In the genomic region with DNA sequence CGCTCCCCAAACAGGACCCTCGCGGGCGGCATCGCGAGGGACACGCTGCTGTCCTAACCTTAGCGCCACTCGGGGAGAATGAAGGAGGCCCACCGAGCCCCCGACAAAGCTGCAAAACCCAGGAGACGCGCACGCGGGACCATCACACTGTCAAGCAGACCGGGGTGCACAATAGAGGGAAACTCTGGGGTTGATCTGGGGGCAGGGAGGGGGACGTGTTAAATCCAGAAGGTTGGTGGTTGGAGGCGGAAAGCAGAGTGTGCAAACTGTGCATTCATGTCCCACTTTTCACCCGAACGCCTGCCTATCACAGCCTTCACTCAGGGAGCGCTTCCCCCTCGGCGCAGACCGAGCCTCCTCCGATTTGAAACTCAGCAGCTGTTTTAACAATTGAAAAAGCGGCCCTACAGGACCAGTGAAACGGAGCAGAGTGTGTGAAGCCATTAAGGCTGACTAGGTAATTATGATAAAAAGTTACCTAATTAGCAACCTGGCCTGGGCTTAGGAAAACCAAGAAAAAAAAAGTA, we compare ENCODE assay signal across 8 cellular contexts. TPM values are rescaled to one million over a fixed set of nuclear protein-coding genes. Genes with fewer than 3 reads are reported as not detected.
A peak's percentile ranks its signal among the peaks of the same experiment; 100 is the strongest.
DNase-seq lines count a peak whose midpoint lies in the region; ATAC-seq and TF ChIP-seq lines count a peak whose summit lies in the region.

No MANE protein-coding gene starts in this region.

- no peaks in the 10 kb centered on the region for H3K79me2 ChIP-seq in mesendoderm (ENCODE audit: control insufficient read depth, insufficient read depth, low read length)
- no peaks in the 10 kb centered on the region for H3K79me2 ChIP-seq in OCI-LY7 (ENCODE audit: insufficient read depth, low read depth, low read length)

- peaks cover 0 to 21% (median 0%) of the 10 kb centered on the region in 11 experiments; a peak in 4 of 22 replicates for H4K20me1 ChIP-seq in BLaER1 treated with 17β-estradiol and CSF1 and Interleukin-3, amounts not matched to agents 10 nM and 100 nM
- H4K20me1 ChIP-seq in OCI-LY7 (ENCODE audit: insufficient read depth, low read length), result no peaks in the 10 kb centered on the region

- no peak overlapping the region for H2BK15ac ChIP-seq in mesendoderm (replicated peaks; ENCODE audit: low read depth)

- H3K4me1 ChIP-seq in BLaER1 treated with 17β-estradiol and CSF1 and Interleukin-3, amounts not matched to agents 10 nM and 100 nM, result peaks cover 0 to 16% (median 10%) of the 10 kb centered on the region in 10 experiments; a peak in 16 of 20 replicates
- H3K4me1 ChIP-seq in colonic mucosa (peaks cover 4% of the 10 kb centered on the region), mesendoderm (ENCODE audit: control insufficient read depth, low read depth, low read length) (peaks cover 4% of the 10 kb centered on the region), upper lobe of left lung (peaks cover 3 to 18% (median 10%) of the 10 kb centered on the region in 4 donors), OCI-LY7 (ENCODE audit: insufficient read depth, low read length, poor library complexity, severe bottlenecking) (no peaks in the 10 kb centered on the region)

- TF ChIP-seq EP300 in upper lobe of left lung (IDR thresholded peaks at IDR 0.05), result no peak

- TF ChIP-seq CTCF in colonic mucosa (IDR thresholded peaks at IDR 0.05) (no peak), upper lobe of left lung (IDR thresholded peaks at IDR 0.05) (no peak), OCI-LY7 (conservative IDR thresholded peaks at IDR 0.05; ENCODE audit: low read length) (no peak)

- H2BK5ac ChIP-seq in mesendoderm (ENCODE audit: low read length), result no peak overlapping the region

- peak overlapping the region; percentile 69 to 99 (median 95); a peak in 21 of 22 replicates for H3K4me2 ChIP-seq in BLaER1 treated with 17β-estradiol and CSF1 and Interleukin-3, amounts not matched to agents 10 nM and 100 nM
- H3K4me2 ChIP-seq in mesendoderm (ENCODE audit: low read length) (peak overlapping the region; percentile 72), OCI-LY7 (ENCODE audit: low read length) (no peak overlapping the region)

- H4K5ac ChIP-seq in mesendoderm (ENCODE audit: low read length), result no peak overlapping the region

- TF ChIP-seq POLR2A in upper lobe of left lung (IDR thresholded peaks at IDR 0.05), result peak in 1 of 4 donors; percentile 30

- no peak overlapping the region for H3K9ac ChIP-seq in BLaER1 treated with 17β-estradiol and CSF1 and Interleukin-3, amounts not matched to agents 10 nM and 100 nM
- H3K9ac ChIP-seq in colonic mucosa (ENCODE audit: low read depth in 2 of 2, low read length in 2 of 2) (peak overlapping the region; percentile 70 to 75), mesendoderm (ENCODE audit: low read length) (peak overlapping the region; percentile 62)

- H3K4ac ChIP-seq in mesendoderm (ENCODE audit: low read depth, low read length), result no peak overlapping the region

- H2AFZ ChIP-seq in OCI-LY7 (ENCODE audit: low read length), result no peak overlapping the region

- CTCF ChIA-PET in OCI-LY7 (lab: Charles Lee; ENCODE audit: unreplicated experiment), result no interaction called here

- H3K27ac Mint-ChIP-seq in IgD-negative memory B cell, result no peak overlapping the region

- H3K36me3 Mint-ChIP-seq in IgD-negative memory B cell, result no peaks in the 10 kb centered on the region

- H2BK120ac ChIP-seq in mesendoderm (ENCODE audit: low read depth, low read length), result no peak overlapping the region

- H3K79me1 ChIP-seq in mesendoderm (ENCODE audit: low read length), result no peaks in the 10 kb centered on the region

- peaks cover 56% of the 10 kb centered on the region for H3K27me3 Mint-ChIP-seq in IgD-negative memory B cell

- H3K4me3 Mint-ChIP-seq in IgD-negative memory B cell, result peak overlapping the region in 3 of 4 donors; percentile 66 to 84 (median 67)

- ATAC-seq in upper lobe of left lung (ENCODE audit: low FRiP score in 2 of 2), result peak; percentile 13 to 52
- no peak for ATAC-seq in HG02642 (IDR thresholded peaks at IDR 0.05; ENCODE audit: poor library complexity, unreplicated experiment)

- H3K4me3 ChIP-seq in BLaER1 treated with 17β-estradiol and CSF1 and Interleukin-3, amounts not matched to agents 10 nM and 100 nM, result peak overlapping the region; percentile 59 to 75 (median 66); a peak in 15 of 20 replicates
- H3K4me3 ChIP-seq in colonic mucosa (peak overlapping the region; percentile 60), mesendoderm (ENCODE audit: low read length) (peak overlapping the region; percentile 41), upper lobe of left lung (peak overlapping the region; percentile 64 to 76 (median 70)), OCI-LY7 (ENCODE audit: low read depth, low read length, poor library complexity, severe bottlenecking) (no peak overlapping the region)

- DNase-seq in colonic mucosa (peak; percentile 49), mesendoderm (peak; percentile 63), upper lobe of left lung (peak in 1 of 2 donors; percentile 49), OCI-LY7 (ENCODE audit: low spot score) (no peak), AG08396 (ENCODE audit: low spot score) (no peak)

- H3K23ac ChIP-seq in mesendoderm (ENCODE audit: low read length), result no peak overlapping the region

- peaks cover 0 to 7% (median 2%) of the 10 kb centered on the region in 3 donors for H3K4me1 Mint-ChIP-seq in IgD-negative memory B cell

- H3K18ac ChIP-seq in mesendoderm (ENCODE audit: low read length), result no peak overlapping the region

- intact Hi-C loops in colonic mucosa (cut with DNase I), result loop anchor here (5.0 kb wide), 1 partner anchor 146 kb away; no protein-coding TSS in a partner anchor
- intact Hi-C loops in OCI-LY7 (cut with micrococcal nuclease; ENCODE audit: unreplicated experiment), result no loop called here

- no peak overlapping the region for H3K27ac ChIP-seq in BLaER1 treated with 17β-estradiol and CSF1 and Interleukin-3, amounts not matched to agents 10 nM and 100 nM
- H3K27ac ChIP-seq in colonic mucosa, result peak overlapping the region; percentile 69
- no peak overlapping the region for H3K27ac ChIP-seq in mesendoderm (ENCODE audit: low read depth, low read length)
- peak overlapping the region; percentile 78 to 96 (median 88) for H3K27ac ChIP-seq in upper lobe of left lung
- H3K27ac ChIP-seq in OCI-LY7 (ENCODE audit: low read depth, low read length, poor library complexity, severe bottlenecking), result no peak overlapping the region

- no peaks in the 10 kb centered on the region for H3K36me3 ChIP-seq in BLaER1 treated with 17β-estradiol and CSF1 and Interleukin-3, amounts not matched to agents 10 nM and 100 nM
- H3K36me3 ChIP-seq in colonic mucosa, result no peaks in the 10 kb centered on the region
- H3K36me3 ChIP-seq in mesendoderm (ENCODE audit: control insufficient read depth, insufficient read depth, low read length), result no peaks in the 10 kb centered on the region
- H3K36me3 ChIP-seq in upper lobe of left lung, result no peaks in the 10 kb centered on the region
- no peaks in the 10 kb centered on the region for H3K36me3 ChIP-seq in OCI-LY7 (ENCODE audit: insufficient read depth, low read length)

- peaks cover 48 to 56% (median 52%) of the 10 kb centered on the region in 11 experiments for H3K27me3 ChIP-seq in BLaER1 treated with 17β-estradiol and CSF1 and Interleukin-3, amounts not matched to agents 10 nM and 100 nM
- H3K27me3 ChIP-seq in colonic mucosa (no peaks in the 10 kb centered on the region), mesendoderm (ENCODE audit: insufficient read depth, low read length, poor library complexity) (peaks cover 3% of the 10 kb centered on the region), upper lobe of left lung (peaks cover 0 to 4% (median 0%) of the 10 kb centered on the region in 4 donors)

- H4K8ac ChIP-seq in mesendoderm (ENCODE audit: low read depth, low read length), result no peak overlapping the region

- H2AK5ac ChIP-seq in mesendoderm (ENCODE audit: low read length), result no peak overlapping the region

- no peaks in the 10 kb centered on the region for H3K9me2 ChIP-seq in OCI-LY7 (ENCODE audit: insufficient read depth, low read length)

- no TSS peak for BruUV-seq in OCI-LY7 (replicated peaks; lab: Mats Ljungman, UMichigan)

- WGBS in mesendoderm (ENCODE audit: extremely low coverage, insufficient coverage, low lambda C conversion rate), result no CpG with 5 or more reads among the region's 27 CpGs
- WGBS in upper lobe of left lung, 2 donors, result 2 to 3% methylated on average over 27 of the region's 27 CpGs

- peaks cover 0 to 3% (median 3%) of the 10 kb centered on the region in 3 donors for H3K9me3 Mint-ChIP-seq in IgD-negative memory B cell

- H3K9me3 ChIP-seq in BLaER1 treated with 17β-estradiol and CSF1 and Interleukin-3, amounts not matched to agents 10 nM and 100 nM (replicated peaks in 1 of 11), result peaks cover 0 to 7% (median 0%) of the 10 kb centered on the region in 11 experiments; a peak in 1 of 22 replicates
- no peaks in the 10 kb centered on the region for H3K9me3 ChIP-seq in colonic mucosa
- no peaks in the 10 kb centered on the region for H3K9me3 ChIP-seq in upper lobe of left lung
- no peaks in the 10 kb centered on the region for H3K9me3 ChIP-seq in OCI-LY7 (ENCODE audit: low read length)

- H3K56ac ChIP-seq in mesendoderm (ENCODE audit: low read length), result peak overlapping the region; percentile 82

- POLR2A ChIA-PET in OCI-LY7 (lab: Charles Lee), result no interaction called here

RNA-seq across cellular contexts. Expression of a gene that starts 0.6 kb away (rescaled TPM):
- polyA plus RNA-seq in IgD-negative memory B cell, result not detected
- total RNA-seq in colonic mucosa (10 to 100 TPM in 1 of 2 donors, 1 to 10 TPM in 1; 8.9 to 30.4 TPM), upper lobe of left lung (100 to 1,000 TPM in 4 of 6 donors, 10 to 100 TPM in 2; 52.4 to 180 (median 129) TPM), OCI-LY7 (2022) (not detected in 2 replicates)
- polyA plus RNA-seq in mesendoderm (2013, experiment 1 of 2), result 0.10 TPM
- 0.10 TPM for polyA plus RNA-seq in mesendoderm (2013, experiment 2 of 2)
- total RNA-seq in OCI-LY7 (2014; rRNA removed; shearing (Covaris generic)), result not detected in 2 replicates

Comparison
In these comparisons a context has a peak if more than half of its experiments do, and no peak if none do; other contexts are left out.
1. H3K27ac ChIP-seq: peak in colonic mucosa (single experiment) and upper lobe of left lung (4 of 4); none in BLaER1 treated with 17β-estradiol and CSF1 and Interleukin-3, amounts not matched to agents 10 nM and 100 nM (0 of 11), mesendoderm (single experiment) and OCI-LY7 (single experiment).
2. H3K9ac ChIP-seq: peak in colonic mucosa (2 of 2) and mesendoderm (single experiment); none in BLaER1 treated with 17β-estradiol and CSF1 and Interleukin-3, amounts not matched to agents 10 nM and 100 nM (0 of 11).
3. DNase-seq: peak in colonic mucosa (single experiment) and mesendoderm (single experiment); none in OCI-LY7 (single experiment) and AG08396 (single experiment).
4. RNA of a gene that starts 0.6 kb away (total RNA-seq): 52.4 to 180 TPM in upper lobe of left lung and 8.9 to 30.4 TPM in colonic mucosa; not detected in OCI-LY7; every median in the first group is over 4 times any median in the second.